9 cellular contexts compared by ENCODE assay signal in the genomic region with DNA sequence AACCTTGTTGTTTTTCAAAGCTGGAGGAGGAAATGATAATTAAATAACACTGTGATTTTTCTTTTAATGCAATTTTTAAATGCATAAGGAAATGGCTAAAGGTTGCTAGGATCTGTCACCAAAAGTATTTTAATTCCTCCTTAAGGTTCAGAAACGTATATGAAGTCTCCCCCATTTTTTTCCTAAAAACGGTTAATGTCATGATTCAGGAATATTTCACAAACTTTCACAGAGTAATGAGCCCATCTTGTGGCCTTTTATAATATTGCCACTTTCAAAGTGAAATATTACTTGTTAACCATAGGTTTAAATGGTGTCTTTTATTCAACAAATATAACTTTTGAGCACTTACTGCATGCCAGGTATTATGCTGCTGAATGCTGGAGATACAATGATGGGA.
DNase-seq lines count a peak whose midpoint lies in the region; ATAC-seq and TF ChIP-seq lines count a peak whose summit lies in the region.
"Had no signal": no experiment of that assay in that cellular context is flagged by ENCODE, and none has a peak within 500 bp of the region (broad histone marks: within the 10 kb centered on the region; RNA-seq: fewer than 3 reads in every experiment).

No MANE protein-coding gene starts in this region.

- TF ChIP-seq CTCF in GM06990 (IDR thresholded peaks at IDR 0.05; ENCODE audit: insufficient read depth, low read length, poor library complexity, severe bottlenecking) (peak; percentile 7), RWPE1 (conservative IDR thresholded peaks at IDR 0.05; ENCODE audit: low read depth) (peak; percentile 19; the same call in 1 of the 2 replicates), foreskin fibroblast (IDR thresholded peaks at IDR 0.05; ENCODE audit: low read depth, low read length) (no peak), psoas muscle (IDR thresholded peaks at IDR 0.05) (peak; percentile 18)

- ATAC-seq in psoas muscle (no peak), GM21723 (IDR thresholded peaks at IDR 0.05; ENCODE audit: unreplicated experiment) (no peak)
- ATAC-seq: stimulated activated memory B cell treated with anti-CD40 and anti-IgM and Interleukin-4, amounts not matched to agents 10 μg/mL and 1 μg/mL and 100 μg/mL, for 72 hours had no signal

- intact Hi-C loops in psoas muscle (cut with DNase I): no loop called here

- H3K4me1 ChIP-seq in psoas muscle: no peaks in the 10 kb centered on the region
- H3K4me1 ChIP-seq: SJSA1 had no signal

- CTCF ChIA-PET in RWPE1 (lab: Yijun Ruan, JAX): interaction anchor here (0.7 to 2.1 kb wide), 3 partner anchors 16 to 538 kb away, joined by 3 to 13 read pairs (median 3); no protein-coding TSS in a partner anchor

- H3K4me3 ChIP-seq in GM06990 (replicated peaks; ENCODE audit: low read depth, low read length): no peak overlapping the region
- H3K4me3 ChIP-seq in foreskin fibroblast (ENCODE audit: low read depth in 1 of 2, low read length in 2 of 2): no peak overlapping the region
- no peak overlapping the region for H3K4me3 ChIP-seq in psoas muscle
- H3K4me3 ChIP-seq: SJSA1 had no signal

- no peaks in the 10 kb centered on the region for H3K9me3 ChIP-seq in psoas muscle
- H3K9me3 ChIP-seq: SJSA1 had no signal

- H3K27me3 ChIP-seq in GM06990 (replicated peaks; ENCODE audit: control insufficient read depth, insufficient read depth, low read length) (no peaks in the 10 kb centered on the region), psoas muscle (ENCODE audit: insufficient read depth in 3 of 3, low read length in 2 of 3) (no peaks in the 10 kb centered on the region)
- H3K27me3 ChIP-seq: SJSA1 had no signal

- H3K27ac ChIP-seq in RWPE1 (no peak overlapping the region), psoas muscle (no peak overlapping the region)
- H3K27ac ChIP-seq: SJSA1 had no signal

- 31 to 44% (median 43%) methylated on average over 2 of the region's 2 CpGs for WGBS in psoas muscle, 3 donors

- H3K36me3 ChIP-seq in GM06990 (ENCODE audit: control insufficient read depth, insufficient read depth, low read length): no peaks in the 10 kb centered on the region
- H3K36me3 ChIP-seq in psoas muscle (ENCODE audit: insufficient read depth in 1 of 2, low read depth in 1 of 2): no peaks in the 10 kb centered on the region
- H3K36me3 ChIP-seq: SJSA1 had no signal

- DNase-seq in GM06990 (ENCODE audit: extremely low read depth, insufficient read length): no peak
- DNase-seq in RWPE1 (ENCODE audit: low spot score): no peak
- peak; percentile 1 to 30 for DNase-seq in foreskin fibroblast
- DNase-seq in psoas muscle: no peak
- DNase-seq in activated CD8-positive, alpha-beta memory T cell treated with anti-CD3 and anti-CD28 coated beads for 24 hours: no peak
- DNase-seq in NCI-H187 (lab: John Stamatoyannopoulos, UW): no peak

- POLR2A ChIA-PET in RWPE1 (lab: Yijun Ruan, JAX; ENCODE audit: low non-redundant PET): no interaction called here

Comparison
In these comparisons a context has a peak if more than half of its experiments do, and no peak if none do; other contexts are left out.
1. DNase-seq: peak in foreskin fibroblast (2 of 2); none in GM06990 (single experiment), RWPE1 (single experiment), psoas muscle (0 of 2), activated CD8-positive, alpha-beta memory T cell treated with anti-CD3 and anti-CD28 coated beads for 24 hours (single experiment) and NCI-H187 (0 of 2).